In genomic region chr13:48533207-48533499, GRCh38 we compare ENCODE assay signal across 8 cellular contexts. TPM values are rescaled to one million over a fixed set of nuclear protein-coding genes. Genes with fewer than 3 reads are reported as not detected.
DNase-seq lines count a peak whose midpoint lies in the region; ATAC-seq and TF ChIP-seq lines count a peak whose summit lies in the region.

No MANE protein-coding gene starts in this region.

- no peaks in the 10 kb centered on the region for H3K27me3 Mint-ChIP-seq in activated CD8-positive, alpha-beta memory T cell treated with anti-CD3 and anti-CD28 coated beads, Interleukin-2, amount 10 ng/mL, durations not matched to agents 7 days and 5 days

- no peaks in the 10 kb centered on the region for H3K27me3 ChIP-seq in lung (ENCODE audit: control insufficient read depth, insufficient read depth)
- H3K27me3 ChIP-seq in upper lobe of right lung: no peaks in the 10 kb centered on the region

- H3K9me3 ChIP-seq in lung (ENCODE audit: control insufficient read depth in 2 of 2, insufficient read depth in 1 of 2, low read length in 1 of 2) (no peaks in the 10 kb centered on the region), upper lobe of right lung (no peaks in the 10 kb centered on the region)

- peak overlapping the region; percentile 96 for H3K27ac Mint-ChIP-seq in activated CD8-positive, alpha-beta memory T cell treated with anti-CD3 and anti-CD28 coated beads, Interleukin-2, amount 10 ng/mL, durations not matched to agents 7 days and 5 days

- H3K27ac ChIP-seq in lung (ENCODE audit: low read depth in 1 of 2, low read length in 1 of 2): peak overlapping the region; percentile 90 to 98
- peak overlapping the region; percentile 99 for H3K27ac ChIP-seq in upper lobe of right lung

- H3K4me3 Mint-ChIP-seq in activated CD8-positive, alpha-beta memory T cell treated with anti-CD3 and anti-CD28 coated beads, Interleukin-2, amount 10 ng/mL, durations not matched to agents 7 days and 5 days: peak overlapping the region; percentile 81

- H3K4me3 ChIP-seq in cardiac fibroblast (replicated peaks in 1 of 2; ENCODE audit: low read depth in 2 of 2, low read length in 2 of 2) (peak overlapping the region; percentile 72 to 79), lung (peak overlapping the region; percentile 62), upper lobe of right lung (peak overlapping the region; percentile 78)

- intact Hi-C loops in upper lobe of right lung (cut with DNase I): no loop called here

- H3K36me3 ChIP-seq in lung (ENCODE audit: control insufficient read depth in 2 of 2, insufficient read depth in 2 of 2, low read length in 2 of 2): no peaks in the 10 kb centered on the region
- no peaks in the 10 kb centered on the region for H3K36me3 ChIP-seq in upper lobe of right lung

- H3K4me1 ChIP-seq in lung (ENCODE audit: control insufficient read depth in 2 of 2, insufficient read depth in 2 of 2, low read length in 2 of 2) (no peaks in the 10 kb centered on the region), upper lobe of right lung (peaks cover 9% of the 10 kb centered on the region)

- ATAC-seq in activated CD8-positive, alpha-beta memory T cell treated with anti-CD3 and anti-CD28 coated beads, Interleukin-2, amount 10 ng/mL, durations not matched to agents 7 days and 5 days: no peak
- ATAC-seq in lung (ENCODE audit: insufficient read depth, low FRiP score) (no peak), upper lobe of right lung (no peak), HG02970 (IDR thresholded peaks at IDR 0.05; ENCODE audit: low FRiP score, unreplicated experiment) (no peak)

- H3K9me3 Mint-ChIP-seq in activated CD8-positive, alpha-beta memory T cell treated with anti-CD3 and anti-CD28 coated beads, Interleukin-2, amount 10 ng/mL, durations not matched to agents 7 days and 5 days (ENCODE audit: low read depth): no peaks in the 10 kb centered on the region

- no peak for TF ChIP-seq CTCF in cardiac fibroblast (IDR thresholded peaks at IDR 0.05; ENCODE audit: low read depth, low read length)
- no peak for TF ChIP-seq CTCF in lung (IDR thresholded peaks at IDR 0.05; ENCODE audit: control extremely low read depth, extremely low read depth)
- TF ChIP-seq CTCF in upper lobe of right lung (IDR thresholded peaks at IDR 0.05): no peak

- CTCF ChIA-PET in activated CD8-positive, alpha-beta memory T cell treated with anti-CD3 and anti-CD28 coated beads, Interleukin-2, amount 10 ng/mL, durations not matched to agents 7 days and 5 days (lab: Charles Lee): interaction anchor here (0.5 to 2.4 kb wide), 11 partner anchors 9 to 236 kb away, joined by 3 to 12 read pairs (median 3); no protein-coding TSS in a partner anchor

- H3K36me3 Mint-ChIP-seq in activated CD8-positive, alpha-beta memory T cell treated with anti-CD3 and anti-CD28 coated beads, Interleukin-2, amount 10 ng/mL, durations not matched to agents 7 days and 5 days: peaks cover 38% of the 10 kb centered on the region

- peaks cover 42% of the 10 kb centered on the region for H3K4me1 Mint-ChIP-seq in activated CD8-positive, alpha-beta memory T cell treated with anti-CD3 and anti-CD28 coated beads, Interleukin-2, amount 10 ng/mL, durations not matched to agents 7 days and 5 days

- 8 to 17% methylated on average over 4 to 16 of the region's 16 CpGs for WGBS in lung, 2 donors

- no peak for DNase-seq in activated CD8-positive, alpha-beta memory T cell treated with anti-CD3 and anti-CD28 coated beads, Interleukin-2, amount 10 ng/mL, durations not matched to agents 7 days and 5 days
- DNase-seq in activated CD8-positive, alpha-beta memory T cell treated with anti-CD3 and anti-CD28 coated beads, Interleukin-2, amount 50 U/mL, for 48 hours: no peak
- DNase-seq in cardiac fibroblast (ENCODE audit: low read depth in 2 of 2): no peak
- no peak for DNase-seq in lung (ENCODE audit: low spot score)
- no peak for DNase-seq in upper lobe of right lung
- no peak for DNase-seq in activated gamma-delta T cell treated with Interleukin-2 at 50 U/mL for 16 hours
- DNase-seq in GF-D8 (lab: John Stamatoyannopoulos, UW): no peak

RNA-seq across cellular contexts. Expression of gene RCBTB2, which starts 0.3 kb away (rescaled TPM):
- total RNA-seq in activated CD8-positive, alpha-beta memory T cell treated with anti-CD3 and anti-CD28 coated beads, Interleukin-2, amount 10 ng/mL, durations not matched to agents 7 days and 5 days: 10 to 100 TPM; 17.0 to 22.5 TPM
- 10 to 100 TPM in 1 of 2 donors, 1 to 10 TPM in 1; 10.0 to 18.4 TPM for total RNA-seq in lung
- polyA plus RNA-seq in lung: 10 to 100 TPM in 1 of 2 donors, 1 to 10 TPM in 1; 8.5 to 14.2 TPM
- total RNA-seq in upper lobe of right lung: 18.4 TPM
